Comparison of ENCODE assay signal across 15 cellular contexts in genomic region chr11:123168236-123168635, GRCh38. TPM values are rescaled to one million over a fixed set of nuclear protein-coding genes. Genes with fewer than 3 reads are reported as not detected.
"Had no signal": no experiment of that assay in that cellular context is flagged by ENCODE, and none has a peak within 500 bp of the region (broad histone marks: within the 10 kb centered on the region; RNA-seq: fewer than 3 reads in every experiment).

No MANE protein-coding gene starts in this region.

- H3K27ac ChIP-seq: ascending aorta, lower lobe of right lung, parathyroid adenoma had no signal

- H3K9me3 ChIP-seq: ascending aorta, breast epithelium, lower lobe of right lung had no signal

- H3K27ac Mint-ChIP-seq: activated CD4-positive, alpha-beta T cell treated with anti-CD3 and anti-CD28 coated beads, Interleukin-2, amount 10 ng/mL, durations not matched to agents 7 days and 5 days; activated T-helper 1 cell treated with anti-CD3 and anti-CD28 coated beads, Interleukin-12 subunit alpha, Interleukin-12 subunit beta, Interleukin-2, Interleukin-4 antibody, amounts not matched to agents 30 ng/mL and 10 ng/mL and 1 ng/mL, durations not matched to agents 14 hours and 24 hours and 36 hours; stimulated activated naive B cell treated with anti-CD40 and anti-IgM and Interleukin-4, amounts not matched to agents 10 μg/mL and 1 μg/mL and 100 μg/mL, for 72 hours; type B pancreatic cell had no signal

- H3K9me3 Mint-ChIP-seq: activated CD4-positive, alpha-beta T cell treated with anti-CD3 and anti-CD28 coated beads, Interleukin-2, amount 10 ng/mL, durations not matched to agents 7 days and 5 days; activated T-helper 1 cell treated with anti-CD3 and anti-CD28 coated beads, Interleukin-12 subunit alpha, Interleukin-12 subunit beta, Interleukin-2, Interleukin-4 antibody, amounts not matched to agents 30 ng/mL and 10 ng/mL and 1 ng/mL, durations not matched to agents 14 hours and 24 hours and 36 hours; type B pancreatic cell had no signal

- H3K79me2 ChIP-seq: parathyroid adenoma had no signal

- H3K36me3 Mint-ChIP-seq: stimulated activated naive B cell treated with anti-CD40 and anti-IgM and Interleukin-4, amounts not matched to agents 10 μg/mL and 1 μg/mL and 100 μg/mL, for 72 hours had no signal

- H3K36me3 ChIP-seq: breast epithelium, lower lobe of right lung had no signal

- H3K4me3 Mint-ChIP-seq: activated CD4-positive, alpha-beta T cell treated with anti-CD3 and anti-CD28 coated beads, Interleukin-2, amount 10 ng/mL, durations not matched to agents 7 days and 5 days; activated T-helper 1 cell treated with anti-CD3 and anti-CD28 coated beads, Interleukin-12 subunit alpha, Interleukin-12 subunit beta, Interleukin-2, Interleukin-4 antibody, amounts not matched to agents 30 ng/mL and 10 ng/mL and 1 ng/mL, durations not matched to agents 14 hours and 24 hours and 36 hours; stimulated activated naive B cell treated with anti-CD40 and anti-IgM and Interleukin-4, amounts not matched to agents 10 μg/mL and 1 μg/mL and 100 μg/mL, for 72 hours; type B pancreatic cell had no signal

- H3K4me1 ChIP-seq: breast epithelium, lower lobe of right lung, parathyroid adenoma had no signal

- H3K27me3 ChIP-seq: ascending aorta, breast epithelium had no signal

- H3K4me1 Mint-ChIP-seq: activated CD4-positive, alpha-beta T cell treated with anti-CD3 and anti-CD28 coated beads, Interleukin-2, amount 10 ng/mL, durations not matched to agents 7 days and 5 days; stimulated activated naive B cell treated with anti-CD40 and anti-IgM and Interleukin-4, amounts not matched to agents 10 μg/mL and 1 μg/mL and 100 μg/mL, for 72 hours had no signal

- ATAC-seq: left colon; lower lobe of right lung; stimulated activated naive B cell treated with anti-CD40 and anti-IgM and Interleukin-4, amounts not matched to agents 10 μg/mL and 1 μg/mL and 100 μg/mL, for 72 hours had no signal

- DNase-seq: activated CD4-positive, alpha-beta T cell treated with anti-CD3 and anti-CD28 coated beads, Interleukin-2, amount 10 ng/mL, durations not matched to agents 7 days and 5 days; activated CD8-positive, alpha-beta memory T cell treated with anti-CD3 and anti-CD28 coated beads for 24 hours; activated naive CD4-positive, alpha-beta T cell treated with Interleukin-2 at 50 U/mL for 16 hours; left colon; lower lobe of right lung; midbrain; retina; stimulated activated CD4-positive, alpha-beta T cell treated with anti-CD3 and anti-CD28 coated beads, Interleukin-15, amount 100 ng/mL, for 24 hours; stimulated activated CD4-positive, alpha-beta T cell treated with anti-CD3 and anti-CD28 coated beads, Interleukin-4, amount 100 ng/mL, for 1 hour; stimulated activated naive B cell treated with anti-CD40 and anti-IgM and Interleukin-4, amounts not matched to agents 10 μg/mL and 1 μg/mL and 100 μg/mL, for 72 hours had no signal

- H2AFZ ChIP-seq: parathyroid adenoma had no signal

- H3K4me3 ChIP-seq: ascending aorta, breast epithelium, lower lobe of right lung had no signal

- H3K9ac ChIP-seq: parathyroid adenoma had no signal

RNA-seq across cellular contexts. Expression of gene CLMP, which starts 26.8 kb away (rescaled TPM):
- total RNA-seq: activated T-helper 1 cell treated with anti-CD3 and anti-CD28 coated beads, Interleukin-12 subunit alpha, Interleukin-12 subunit beta, Interleukin-2, Interleukin-4 antibody, amounts not matched to agents 30 ng/mL and 10 ng/mL and 1 ng/mL, durations not matched to agents 14 hours and 24 hours and 36 hours had no signal
